ENCODE assay signal across 27 cellular contexts in the genomic region with DNA sequence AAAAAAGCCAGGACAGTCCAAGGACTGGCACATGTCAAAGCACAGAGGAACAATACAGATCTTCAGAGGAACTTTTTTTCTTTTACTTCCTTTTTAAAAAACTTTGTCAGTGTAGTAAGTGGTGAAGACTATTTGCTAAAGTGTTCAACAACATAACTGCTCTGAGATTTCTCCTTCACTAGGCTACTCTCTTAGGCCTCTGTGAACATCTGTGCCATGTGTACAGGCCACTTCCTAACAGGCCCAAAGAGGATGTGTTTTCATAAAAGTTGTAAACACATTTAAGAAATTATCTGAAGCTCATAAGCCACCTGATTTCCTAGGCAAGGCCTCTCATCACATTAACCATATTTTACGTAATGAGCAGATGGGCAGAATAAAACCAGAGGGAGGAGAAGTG.
"Had no signal": no experiment of that assay in that cellular context is flagged by ENCODE, and none has a peak within 500 bp of the region (broad histone marks: within the 10 kb centered on the region; RNA-seq: fewer than 3 reads in every experiment).

No MANE protein-coding gene starts in this region.

- DNase-seq: activated CD4-positive, alpha-beta T cell treated with anti-CD3 and anti-CD28 coated beads for 4 hours; activated CD4-positive, alpha-beta T cell treated with anti-CD3 and anti-CD28 coated beads, Interleukin-2, amount 50 U/mL, for 4 hours; activated CD4-positive, CD25-positive, alpha-beta regulatory T cell; activated effector memory CD4-positive, alpha-beta T cell treated with anti-CD3 and anti-CD28 coated beads, Interleukin-2, amount 50 U/mL, for 16 hours; activated naive CD4-positive, alpha-beta T cell treated with anti-CD3 and anti-CD28 coated beads for 36 hours; activated naive CD8-positive, alpha-beta T cell treated with anti-CD3 and anti-CD28 coated beads for 36 hours; activated T-cell treated with anti-CD3 and anti-CD28 coated beads for 4 hours; adrenal gland; aorta; body of pancreas; cerebellar nuclear complex; colonic mucosa; dorsolateral prefrontal cortex; effector memory CD4-positive, alpha-beta T cell; hippocampal formation; left cardiac atrium; naive thymus-derived CD8-positive, alpha-beta T cell; right lobe of liver; stimulated activated CD4-positive, alpha-beta T cell treated with anti-CD3 and anti-CD28 coated beads, Interleukin-4, amount 100 ng/mL, for 4 hours; stimulated activated CD8-positive, alpha-beta memory T cell treated with anti-CD3 and anti-CD28 coated beads, Interleukin-4, amount 100 ng/mL, for 48 hours; stimulated activated naive B cell treated with anti-CD40 and anti-IgM and Interleukin-4, amounts not matched to agents 10 μg/mL and 1 μg/mL and 100 μg/mL, for 72 hours; stomach; thyroid gland; upper lobe of left lung had no signal

- H3K27ac ChIP-seq: colonic mucosa, dorsolateral prefrontal cortex, gastroesophageal sphincter, right lobe of liver, skin epidermis, stomach, thyroid gland, upper lobe of left lung, vagina had no signal

- H3K4me3 ChIP-seq: adrenal gland, body of pancreas, colonic mucosa, dorsolateral prefrontal cortex, gastroesophageal sphincter, right lobe of liver, skin epidermis, stomach, thyroid gland, upper lobe of left lung, vagina had no signal

- H3K4me1 ChIP-seq: adrenal gland, colonic mucosa, gastroesophageal sphincter, right lobe of liver, stomach, thyroid gland, vagina had no signal

- H3K9me3 ChIP-seq: adrenal gland, body of pancreas, colonic mucosa, gastroesophageal sphincter, right lobe of liver, stomach, thyroid gland, upper lobe of left lung, vagina had no signal

- H3K27me3 ChIP-seq: adrenal gland, body of pancreas, colonic mucosa, dorsolateral prefrontal cortex, gastroesophageal sphincter, right lobe of liver, stomach, thyroid gland, upper lobe of left lung, vagina had no signal

- ATAC-seq: body of pancreas; gastroesophageal sphincter; left cardiac atrium; naive thymus-derived CD8-positive, alpha-beta T cell; right lobe of liver; stimulated activated naive B cell treated with anti-CD40 and anti-IgM and Interleukin-4, amounts not matched to agents 10 μg/mL and 1 μg/mL and 100 μg/mL, for 72 hours had no signal

- H3K36me3 ChIP-seq: adrenal gland, colonic mucosa, gastroesophageal sphincter, right lobe of liver, stomach, thyroid gland, upper lobe of left lung, vagina had no signal
